In the genomic region with DNA sequence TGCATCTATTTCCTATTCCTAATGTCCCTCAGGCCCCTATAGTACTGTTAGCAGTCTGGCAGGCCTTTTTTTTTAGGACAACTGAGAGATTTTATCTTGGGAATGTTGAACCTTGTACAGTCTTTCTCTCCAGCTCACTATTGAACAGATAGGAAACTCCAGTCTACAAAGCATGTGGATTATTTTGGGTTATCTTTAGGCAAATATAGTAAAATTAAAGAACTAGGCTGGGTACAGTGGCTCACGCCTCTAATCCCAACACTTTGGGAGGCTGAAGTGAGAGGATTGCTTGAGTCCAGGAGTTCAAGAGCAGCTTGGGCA, we compare ENCODE assay signal across 23 cellular contexts.
A peak's percentile ranks its signal among the peaks of the same experiment; 100 is the strongest.
DNase-seq lines count a peak whose midpoint lies in the region; ATAC-seq, FAIRE-seq and TF ChIP-seq lines count a peak whose summit lies in the region.
"Had no signal": no experiment of that assay in that cellular context is flagged by ENCODE, and none has a peak within 500 bp of the region (broad histone marks: within the 10 kb centered on the region; RNA-seq: fewer than 3 reads in every experiment).

No MANE protein-coding gene starts in this region.

- H3K4me1 ChIP-seq in mammary epithelial cell (ENCODE audit: insufficient read depth, low read length) (peaks cover 15% of the 10 kb centered on the region), HepG2 (ENCODE audit: insufficient read depth, low read length) (peaks cover 9% of the 10 kb centered on the region), gastrocnemius medialis (peaks cover 38 to 42% of the 10 kb centered on the region in 2 donors)
- H3K4me1 ChIP-seq: BLaER1 had no signal

- no peaks in the 10 kb centered on the region for H3K9me3 Mint-ChIP-seq in MCF 10A (ENCODE audit: unreplicated experiment)
- H3K9me3 Mint-ChIP-seq in activated T-helper 1 cell treated with anti-CD3 and anti-CD28 coated beads, Interleukin-12 subunit alpha, Interleukin-12 subunit beta, Interleukin-2, Interleukin-4 antibody, amounts not matched to agents 30 ng/mL and 10 ng/mL and 1 ng/mL, durations not matched to agents 14 hours and 24 hours and 36 hours = no peaks in the 10 kb centered on the region
- H3K9me3 Mint-ChIP-seq: CD4-positive, CD25-positive, alpha-beta regulatory T cell; CD8-positive, alpha-beta T cell had no signal

- no peak for FAIRE-seq in HepG2 (lab: Jason Lieb, UNC)
- FAIRE-seq: A204.1, GM12891, H1 had no signal

- TF ChIP-seq RAD21 in HepG2 (CRISPR knock-in tag; IDR thresholded peaks at IDR 0.05) = no peak

- H3K9ac ChIP-seq in mammary epithelial cell (ENCODE audit: insufficient read depth, low read length) = no peak overlapping the region
- no peak overlapping the region for H3K9ac ChIP-seq in HepG2 (ENCODE audit: insufficient read depth, low read depth, low read length)
- H3K9ac ChIP-seq: BLaER1, GM23248 had no signal

- H4K20me1 ChIP-seq in mammary epithelial cell (ENCODE audit: insufficient read depth, low read length) = no peaks in the 10 kb centered on the region
- H4K20me1 ChIP-seq in HepG2 (ENCODE audit: insufficient read depth, low read length) = no peaks in the 10 kb centered on the region; the same call in 1 of the 2 replicates
- H4K20me1 ChIP-seq: BLaER1 had no signal

- H3K4me2 ChIP-seq in mammary epithelial cell (ENCODE audit: insufficient read depth, low read depth, low read length) (no peak overlapping the region), HepG2 (ENCODE audit: low read depth, low read length) (no peak overlapping the region)
- H3K4me2 ChIP-seq: BLaER1 had no signal

- H3K36me3 Mint-ChIP-seq in MCF 10A (ENCODE audit: insufficient read depth, unreplicated experiment) = peaks cover 12% of the 10 kb centered on the region
- H3K36me3 Mint-ChIP-seq in activated T-helper 1 cell treated with anti-CD3 and anti-CD28 coated beads, Interleukin-12 subunit alpha, Interleukin-12 subunit beta, Interleukin-2, Interleukin-4 antibody, amounts not matched to agents 30 ng/mL and 10 ng/mL and 1 ng/mL, durations not matched to agents 14 hours and 24 hours and 36 hours (ENCODE audit: low read depth) = no peaks in the 10 kb centered on the region
- H3K36me3 Mint-ChIP-seq: CD4-positive, CD25-positive, alpha-beta regulatory T cell; CD8-positive, alpha-beta T cell had no signal

- in situ Hi-C loops in mammary epithelial cell (cut with MboI; ENCODE audit: low sequenced_read_pairs in 2 of 2) = no loop called here
- in situ Hi-C loops in HepG2 (cut with HindIII; ENCODE audit: extremely low pct_ligation_motif_present, low pct_unique_long_range_greater_than_20kb) = no loop called here
- in situ Hi-C loops in gastrocnemius medialis (cut with MboI; ENCODE audit: low sequenced_read_pairs in 4 of 4) = loop anchor here in 1 of 4 donors (25.0 kb wide), 1 partner anchor 160 kb away; no protein-coding TSS in a partner anchor

- peak overlapping the region; percentile 37 for H3K27ac Mint-ChIP-seq in MCF 10A (ENCODE audit: low read depth, unreplicated experiment)
- no peak overlapping the region for H3K27ac Mint-ChIP-seq in activated T-helper 1 cell treated with anti-CD3 and anti-CD28 coated beads, Interleukin-12 subunit alpha, Interleukin-12 subunit beta, Interleukin-2, Interleukin-4 antibody, amounts not matched to agents 30 ng/mL and 10 ng/mL and 1 ng/mL, durations not matched to agents 14 hours and 24 hours and 36 hours
- H3K27ac Mint-ChIP-seq: B cell; CD4-positive, CD25-positive, alpha-beta regulatory T cell; CD8-positive, alpha-beta T cell had no signal

- DNase-seq in MCF 10A (ENCODE audit: unreplicated experiment) (no peak), mammary epithelial cell (no peak), HepG2 (ENCODE audit: low spot score) (peak; percentile 16), gastrocnemius medialis (no peak), Right ventricle myocardium inferior (ENCODE audit: missing footprints) (no peak), GM03348 (ENCODE audit: low spot score) (no peak)
- no peak for DNase-seq in activated T-helper 1 cell treated with anti-CD3 and anti-CD28 coated beads, Interleukin-12 subunit alpha, Interleukin-12 subunit beta, Interleukin-2, Interleukin-4 antibody, amounts not matched to agents 30 ng/mL and 10 ng/mL and 1 ng/mL, durations not matched to agents 14 hours and 24 hours and 36 hours (ENCODE audit: low spot score)
- DNase-seq: CD4-positive, CD25-positive, alpha-beta regulatory T cell; CD8-positive, alpha-beta T cell; DMS 273 treated with DMSO at 0.1 percent for 48 hours; DMS79; EL; GDM1; H7; HCEC 1CT had no signal

- intact Hi-C loops in MCF 10A (cut with micrococcal nuclease) = loop anchor here (5.0 kb wide), 1 partner anchor 105 kb away; a partner anchor contains a TSS
- intact Hi-C loops in mammary epithelial cell (cut with micrococcal nuclease) = loop anchor here (5.0 kb wide), 1 partner anchor 105 kb away; a partner anchor contains a TSS
- intact Hi-C loops in HepG2 (cut with micrococcal nuclease; ENCODE audit: unreplicated experiment) = no loop called here
- intact Hi-C loops in gastrocnemius medialis (cut with DNase I; ENCODE audit: low total_unique reads) = loop anchor here (2.0 to 5.0 kb wide), 2 partner anchors 102 to 115 kb away; a partner anchor contains a TSS
- intact Hi-C loops in Right ventricle myocardium inferior (cut with DNase I) = no loop called here
- intact Hi-C loops in activated T-helper 1 cell treated with anti-CD3 and anti-CD28 coated beads, Interleukin-12 subunit alpha, Interleukin-12 subunit beta, Interleukin-2, Interleukin-4 antibody, amounts not matched to agents 30 ng/mL and 10 ng/mL and 1 ng/mL, durations not matched to agents 14 hours and 24 hours and 36 hours (cut with micrococcal nuclease) = loop anchor here (5.0 kb wide), 1 partner anchor 185 kb away; a partner anchor contains a TSS

- dilution Hi-C loops in mammary epithelial cell (cut with HindIII; ENCODE audit: low sequenced_read_pairs) = no loop called here

- H3K79me2 ChIP-seq in mammary epithelial cell (ENCODE audit: insufficient read depth, low read length) = peaks cover 7% of the 10 kb centered on the region
- H3K79me2 ChIP-seq in HepG2 (ENCODE audit: insufficient read depth, low read length) = no peaks in the 10 kb centered on the region

- no peak overlapping the region for H2AFZ ChIP-seq in mammary epithelial cell (ENCODE audit: low read depth, low read length)
- no peak overlapping the region for H2AFZ ChIP-seq in HepG2 (ENCODE audit: low read length)
- H2AFZ ChIP-seq: GM23248 had no signal

- no peaks in the 10 kb centered on the region for H3K27me3 Mint-ChIP-seq in MCF 10A (ENCODE audit: insufficient read depth, unreplicated experiment)
- peaks cover 8% of the 10 kb centered on the region for H3K27me3 Mint-ChIP-seq in activated T-helper 1 cell treated with anti-CD3 and anti-CD28 coated beads, Interleukin-12 subunit alpha, Interleukin-12 subunit beta, Interleukin-2, Interleukin-4 antibody, amounts not matched to agents 30 ng/mL and 10 ng/mL and 1 ng/mL, durations not matched to agents 14 hours and 24 hours and 36 hours (ENCODE audit: insufficient read depth)

- no peak for TF ChIP-seq EP300 in HepG2 (IDR thresholded peaks at IDR 0.05; ENCODE audit: low read depth in 2 of 2, low read length in 2 of 2)
- no peak for TF ChIP-seq EP300 in HepG2 (CRISPR knock-in tag; IDR thresholded peaks at IDR 0.05; ENCODE audit: borderline replicate concordance)

- peaks cover 27% of the 10 kb centered on the region for H3K4me1 Mint-ChIP-seq in MCF 10A (ENCODE audit: insufficient read depth, unreplicated experiment)
- no peaks in the 10 kb centered on the region for H3K4me1 Mint-ChIP-seq in activated T-helper 1 cell treated with anti-CD3 and anti-CD28 coated beads, Interleukin-12 subunit alpha, Interleukin-12 subunit beta, Interleukin-2, Interleukin-4 antibody, amounts not matched to agents 30 ng/mL and 10 ng/mL and 1 ng/mL, durations not matched to agents 14 hours and 24 hours and 36 hours (ENCODE audit: low read depth)
- H3K4me1 Mint-ChIP-seq: B cell; CD4-positive, CD25-positive, alpha-beta regulatory T cell had no signal

- no peak overlapping the region for H3K4me3 Mint-ChIP-seq in MCF 10A (ENCODE audit: unreplicated experiment)
- no peak overlapping the region for H3K4me3 Mint-ChIP-seq in activated T-helper 1 cell treated with anti-CD3 and anti-CD28 coated beads, Interleukin-12 subunit alpha, Interleukin-12 subunit beta, Interleukin-2, Interleukin-4 antibody, amounts not matched to agents 30 ng/mL and 10 ng/mL and 1 ng/mL, durations not matched to agents 14 hours and 24 hours and 36 hours
- H3K4me3 Mint-ChIP-seq: B cell; CD4-positive, CD25-positive, alpha-beta regulatory T cell; CD8-positive, alpha-beta T cell had no signal

- POLR2A ChIA-PET in MCF 10A (lab: Yijun Ruan, JAX) = interaction anchor here (0.7 to 7.1 kb wide), 17 partner anchors 9 to 185 kb away, joined by 3 to 77 read pairs (median 4); a partner anchor contains a TSS
- POLR2A ChIA-PET in HepG2 (lab: Yijun Ruan, JAX) = no interaction called here

- CTCF ChIA-PET in MCF 10A (lab: Yijun Ruan, JAX) = interaction anchor here (0.6 to 2.0 kb wide), 7 partner anchors 9 to 344 kb away, joined by 3 to 15 read pairs (median 4); no protein-coding TSS in a partner anchor
- CTCF ChIA-PET in mammary epithelial cell (lab: Charles Lee; ENCODE audit: low non-redundant PET) = no interaction called here
- CTCF ChIA-PET in HepG2 (lab: Yijun Ruan, JAX; ENCODE audit: low intra/inter-chr PET ratio, low total read pairs) = no interaction called here

- H3K27me3 ChIP-seq in mammary epithelial cell (ENCODE audit: insufficient read depth, low read length) (no peaks in the 10 kb centered on the region), HepG2 (ENCODE audit: control insufficient read depth in 1 of 2, insufficient read depth in 2 of 2, low read length in 2 of 2) (no peaks in the 10 kb centered on the region), gastrocnemius medialis (no peaks in the 10 kb centered on the region)
- H3K27me3 ChIP-seq: BLaER1 had no signal

- WGBS in mammary epithelial cell (ENCODE audit: low coverage, missing lambda C conversion rate) = 100% methylated on average over 1 of the region's 1 CpG
- 0% methylated on average over 1 of the region's 1 CpG for whole genome bisulfite sequencing in HepG2 (ENCODE audit: low lambda C conversion rate)

- TF ChIP-seq POLR2A in HepG2 (IDR thresholded peaks at IDR 0.05; ENCODE audit: insufficient read depth in 1 of 2, low read depth in 2 of 2, low read length in 2 of 2) (no peak), gastrocnemius medialis (IDR thresholded peaks at IDR 0.05) (no peak)

- TF ChIP-seq CTCF in MCF 10A (IDR thresholded peaks at IDR 0.05; ENCODE audit: unreplicated experiment) (no peak), mammary epithelial cell (conservative IDR thresholded peaks at IDR 0.05 in 1 of 2, IDR thresholded peaks at IDR 0.05 in 1 of 2; ENCODE audit: extremely low read depth in 1 of 2, insufficient read depth in 1 of 2, low read depth in 1 of 2, low read length in 2 of 2) (no peak), HepG2 (CRISPR knock-in tag; IDR thresholded peaks at IDR 0.05) (no peak), gastrocnemius medialis (IDR thresholded peaks at IDR 0.05 in 4 of 5, conservative IDR thresholded peaks at IDR 0.05 in 1 of 5) (no peak)

- no peaks in the 10 kb centered on the region for H3K36me3 ChIP-seq in mammary epithelial cell (ENCODE audit: insufficient read depth, low read length)
- H3K36me3 ChIP-seq in HepG2 (replicated peaks in 1 of 2; ENCODE audit: control insufficient read depth in 1 of 2, insufficient read depth in 2 of 2, low read length in 2 of 2) = no peaks in the 10 kb centered on the region
- H3K36me3 ChIP-seq in gastrocnemius medialis = no peaks in the 10 kb centered on the region
- H3K36me3 ChIP-seq: BLaER1 had no signal

- H3K4me3 ChIP-seq in mammary epithelial cell (replicated peaks in 1 of 3; ENCODE audit: insufficient read depth in 1 of 3, low read depth in 2 of 3, low read length in 3 of 3) = no peak overlapping the region
- no peak overlapping the region for H3K4me3 ChIP-seq in HepG2 (replicated peaks in 1 of 3; ENCODE audit: insufficient read depth in 1 of 3, low read depth in 2 of 3, low read length in 3 of 3)
- no peak overlapping the region for H3K4me3 ChIP-seq in gastrocnemius medialis
- H3K4me3 ChIP-seq: BLaER1, GM23248 had no signal

- H3K27ac ChIP-seq in mammary epithelial cell (ENCODE audit: insufficient read depth, low read depth, low read length) = no peak overlapping the region
- H3K27ac ChIP-seq in HepG2 (ENCODE audit: extremely low read length, insufficient read depth, low read length) = no peak overlapping the region
- peak overlapping the region; percentile 77 to 87 (median 78) for H3K27ac ChIP-seq in gastrocnemius medialis
- H3K27ac ChIP-seq: 22Rv1, BLaER1, C4-2B, GM23248 had no signal

- no peaks in the 10 kb centered on the region for H3K9me3 ChIP-seq in mammary epithelial cell (replicated peaks; ENCODE audit: insufficient read depth, low read length)
- no peaks in the 10 kb centered on the region for H3K9me3 ChIP-seq in HepG2 (ENCODE audit: low read length)
- H3K9me3 ChIP-seq in gastrocnemius medialis = no peaks in the 10 kb centered on the region
- H3K9me3 ChIP-seq: BLaER1 had no signal

- no TSS peak for BruUV-seq in MCF 10A (replicated peaks; lab: Mats Ljungman, UMichigan)
- BruUV-seq in mammary epithelial cell (replicated peaks; lab: Mats Ljungman, UMichigan) = no TSS peak
- no TSS peak for BruUV-seq in HepG2 (replicated peaks; lab: Mats Ljungman, UMichigan)

- ATAC-seq in HepG2 (peak; percentile 79), gastrocnemius medialis (no peak), Right ventricle myocardium inferior (no peak)
- ATAC-seq: CD8-positive, alpha-beta T cell had no signal

Comparison
In these comparisons a context has a peak if more than half of its experiments do, and no peak if none do; other contexts are left out.
1. H3K27ac ChIP-seq: peak in gastrocnemius medialis (4 of 4); none in mammary epithelial cell (single experiment) and HepG2 (single experiment).
2. intact Hi-C loops: an anchor here in MCF 10A (5.0 kb wide), mammary epithelial cell (5.0 kb wide), gastrocnemius medialis (2.0 to 5.0 kb wide) and activated T-helper 1 cell treated with anti-CD3 and anti-CD28 coated beads, Interleukin-12 subunit alpha, Interleukin-12 subunit beta, Interleukin-2, Interleukin-4 antibody, amounts not matched to agents 30 ng/mL and 10 ng/mL and 1 ng/mL, durations not matched to agents 14 hours and 24 hours and 36 hours (5.0 kb wide); none called in HepG2 and Right ventricle myocardium inferior.